Comparison of ENCODE assay signal across 29 cellular contexts in genomic region chr6:135999393-135999792, GRCh38.
"Had no signal": no experiment of that assay in that cellular context is flagged by ENCODE, and none has a peak within 500 bp of the region (broad histone marks: within the 10 kb centered on the region; RNA-seq: fewer than 3 reads in every experiment).

No MANE protein-coding gene starts in this region.

- H3K27ac ChIP-seq: colonic mucosa, coronary artery, dorsolateral prefrontal cortex, epithelial cell of prostate, esophagus muscularis mucosa, esophagus squamous epithelium, foreskin keratinocyte, gastrocnemius medialis, gastroesophageal sphincter, heart left ventricle, heart right ventricle had no signal

- H3K27ac Mint-ChIP-seq: dendritic cell treated with granulocyte-macrophage colony-stimulating factor and Interleukin-4, amounts not matched to agents 40 ng/mL and 50 ng/mL, for 4 days; effector memory CD8-positive, alpha-beta T cell; endodermal cell had no signal

- FAIRE-seq: colon, endometrium, endothelial cell of umbilical vein, frontal cortex had no signal

- H3K4me1 ChIP-seq: colonic mucosa, gastrocnemius medialis, gastroesophageal sphincter had no signal

- H3K27me3 ChIP-seq: colonic mucosa, dorsolateral prefrontal cortex, esophagus muscularis mucosa, esophagus squamous epithelium, foreskin keratinocyte, gastrocnemius medialis, gastroesophageal sphincter, heart left ventricle, heart right ventricle had no signal

- ATAC-seq: effector memory CD8-positive, alpha-beta T cell; esophagus mucosa; foreskin keratinocyte; gastrocnemius medialis; gastroesophageal sphincter; heart left ventricle; heart right ventricle had no signal

- H3K36me3 ChIP-seq: colonic mucosa, esophagus muscularis mucosa, esophagus squamous epithelium, gastrocnemius medialis, gastroesophageal sphincter, heart left ventricle, heart right ventricle had no signal

- H3K4me1 Mint-ChIP-seq: endodermal cell had no signal

- H3K4me3 ChIP-seq: colonic mucosa, coronary artery, dorsolateral prefrontal cortex, esophagus muscularis mucosa, esophagus squamous epithelium, gastrocnemius medialis, gastroesophageal sphincter, heart left ventricle, heart right ventricle had no signal

- H3K4me3 Mint-ChIP-seq: dendritic cell treated with granulocyte-macrophage colony-stimulating factor and Interleukin-4, amounts not matched to agents 40 ng/mL and 50 ng/mL, for 4 days; effector memory CD8-positive, alpha-beta T cell; endodermal cell had no signal

- H3K9me3 ChIP-seq: colonic mucosa, esophagus muscularis mucosa, esophagus squamous epithelium, gastrocnemius medialis, gastroesophageal sphincter had no signal

- H3K27me3 Mint-ChIP-seq: dendritic cell treated with granulocyte-macrophage colony-stimulating factor and Interleukin-4, amounts not matched to agents 40 ng/mL and 50 ng/mL, for 4 days had no signal

- DNase-seq: colonic mucosa; cortex of kidney; dermis blood vessel endothelial cell; dorsolateral prefrontal cortex; effector CD4-positive, alpha-beta T cell; effector CD8-positive, alpha-beta T cell; effector memory CD4-positive, alpha-beta T cell; effector memory CD8-positive, alpha-beta T cell; endodermal cell; erythroblast; esophagus squamous epithelium; foreskin fibroblast; foreskin keratinocyte; foreskin melanocyte; gastrocnemius medialis; glutamatergic neuron; head of caudate nucleus; heart left ventricle; heart right ventricle had no signal
